ENCODE assay signal across 24 cellular contexts in genomic region chr3:184440161-184440560, GRCh38.
DNase-seq lines count a peak whose midpoint lies in the region; ATAC-seq, FAIRE-seq and TF ChIP-seq lines count a peak whose summit lies in the region.
"Had no signal": no experiment of that assay in that cellular context is flagged by ENCODE, and none has a peak within 500 bp of the region (broad histone marks: within the 10 kb centered on the region; RNA-seq: fewer than 3 reads in every experiment).

No MANE protein-coding gene starts in this region.

- ATAC-seq in left cardiac atrium = no peak
- ATAC-seq in left colon = peak; percentile 80
- ATAC-seq in upper lobe of right lung = peak; percentile 22
- no peak for ATAC-seq in HG03469 (IDR thresholded peaks at IDR 0.05; ENCODE audit: unreplicated experiment)
- ATAC-seq: K562 had no signal

- H3K9me3 ChIP-seq in cardiac muscle cell (ENCODE audit: low read depth) (no peaks in the 10 kb centered on the region), upper lobe of right lung (no peaks in the 10 kb centered on the region)
- H3K9me3 ChIP-seq: Peyer's patch had no signal

- H3K4me1 ChIP-seq in cardiac muscle cell (ENCODE audit: low read depth) (peaks cover 23% of the 10 kb centered on the region), upper lobe of right lung (no peaks in the 10 kb centered on the region)
- H3K4me1 ChIP-seq: Peyer's patch had no signal

- intact Hi-C loops in left cardiac atrium (cut with DNase I) (no loop called here), left colon (cut with DNase I, micrococcal nuclease) (no loop called here), upper lobe of right lung (cut with DNase I) (no loop called here)

- no peak for DNase-seq in cardiac muscle cell (ENCODE audit: low read depth in 1 of 2, low spot score in 1 of 2)
- DNase-seq in left cardiac atrium = no peak
- DNase-seq in bronchial epithelial cell (ENCODE audit: low read depth) = peak; percentile 37
- peak in 1 of 2 donors; percentile 7 for DNase-seq in left colon
- DNase-seq in upper lobe of right lung = no peak
- no peak for DNase-seq in effector CD4-positive, alpha-beta T cell
- no peak for DNase-seq in superior temporal gyrus (ENCODE audit: extremely low spot score)
- DNase-seq: 8988T; CD4-positive, CD25-positive, alpha-beta regulatory T cell; GM23248; H9; HFFc6; Kasumi-1; MM.1S; NCI-H2029 treated with DMSO at 0.1 percent for 48 hours; NCI-H2227 treated with DMSO at 0.1 percent for 48 hours; NCI-H526 treated with DMSO at 0.1 percent for 48 hours; Peyer's patch; SIG-M5; SW 1271 had no signal

- H3K27me3 ChIP-seq in cardiac muscle cell = no peaks in the 10 kb centered on the region
- H3K27me3 ChIP-seq in bronchial epithelial cell (ENCODE audit: control insufficient read depth, insufficient read depth, low read length) = no peaks in the 10 kb centered on the region
- H3K27me3 ChIP-seq in upper lobe of right lung = no peaks in the 10 kb centered on the region
- H3K27me3 ChIP-seq: Peyer's patch had no signal

- TF ChIP-seq CTCF in cardiac muscle cell (IDR thresholded peaks at IDR 0.05; ENCODE audit: low read depth, low read length) = no peak
- TF ChIP-seq CTCF in bronchial epithelial cell (IDR thresholded peaks at IDR 0.05; ENCODE audit: insufficient read depth, low read length, severe bottlenecking) = no peak
- no peak for TF ChIP-seq CTCF in upper lobe of right lung (IDR thresholded peaks at IDR 0.05)

- H3K27ac ChIP-seq in cardiac muscle cell = peak overlapping the region; percentile 96
- H3K27ac ChIP-seq in upper lobe of right lung = no peak overlapping the region
- H3K27ac ChIP-seq: GM23248, Peyer's patch, SK-N-MC had no signal

- FAIRE-seq in bronchial epithelial cell (lab: Jason Lieb, UNC) = no peak
- FAIRE-seq: D721Med, K562 had no signal

- no peak overlapping the region for H3K4me3 ChIP-seq in cardiac muscle cell
- H3K4me3 ChIP-seq in bronchial epithelial cell (ENCODE audit: low read depth, low read length) = no peak overlapping the region
- H3K4me3 ChIP-seq in upper lobe of right lung = no peak overlapping the region
- H3K4me3 ChIP-seq: GM23248, K562, Peyer's patch, SK-N-MC had no signal

- H3K36me3 ChIP-seq in cardiac muscle cell (no peaks in the 10 kb centered on the region), bronchial epithelial cell (ENCODE audit: control insufficient read depth, insufficient read depth, low read length) (no peaks in the 10 kb centered on the region), upper lobe of right lung (no peaks in the 10 kb centered on the region)
- H3K36me3 ChIP-seq: Peyer's patch had no signal

Comparison
In these comparisons a context has a peak if more than half of its experiments do, and no peak if none do; other contexts are left out.
1. ATAC-seq: peak in left colon (single experiment) and upper lobe of right lung (single experiment); none in left cardiac atrium (0 of 2) and HG03469 (single experiment).